ENCODE assay signal across 15 cellular contexts in genomic region chr3:159158213-159158612, GRCh38.
DNase-seq lines count a peak whose midpoint lies in the region; ATAC-seq, FAIRE-seq and TF ChIP-seq lines count a peak whose summit lies in the region.
"Had no signal": no experiment of that assay in that cellular context is flagged by ENCODE, and none has a peak within 500 bp of the region (broad histone marks: within the 10 kb centered on the region; RNA-seq: fewer than 3 reads in every experiment).

No MANE protein-coding gene starts in this region.

- 20 to 30% methylated on average over 2 of the region's 2 CpGs for WGBS in body of pancreas, 2 donors

- no peak for TF ChIP-seq POLR2A in body of pancreas (IDR thresholded peaks at IDR 0.05)

- H3K79me2 ChIP-seq in keratinocyte (ENCODE audit: control insufficient read depth, insufficient read depth, low read length), result no peaks in the 10 kb centered on the region

- H3K27ac ChIP-seq in keratinocyte (ENCODE audit: control insufficient read depth, insufficient read depth, low read length) (no peak overlapping the region), body of pancreas (no peak overlapping the region)

- DNase-seq in GM12864 (ENCODE audit: low read depth) (no peak), SW480 (ENCODE audit: low spot score) (peak; percentile 39), keratinocyte (ENCODE audit: low read depth, low spot score) (peak; percentile 58), AML-193 (lab: John Stamatoyannopoulos, UW) (no peak), body of pancreas (no peak)
- DNase-seq: activated T-cell treated with anti-CD3 and anti-CD28 coated beads, Interleukin-2, amount 50 U/mL, for 1 hour; naive B cell; NCI-H1930; retina; T-cell had no signal

- H3K36me3 ChIP-seq in keratinocyte (ENCODE audit: control insufficient read depth in 2 of 2, extremely low read depth in 1 of 2, insufficient read depth in 2 of 2, low read length in 2 of 2) (no peaks in the 10 kb centered on the region), body of pancreas (replicated peaks in 1 of 2; ENCODE audit: insufficient read depth in 1 of 2, low read depth in 2 of 2) (no peaks in the 10 kb centered on the region)

- intact Hi-C loops in body of pancreas (cut with DNase I), result no loop called here

- peak; percentile 42 for ATAC-seq in HG03354 (IDR thresholded peaks at IDR 0.05; ENCODE audit: poor library complexity, severe bottlenecking, unreplicated experiment)
- ATAC-seq in HG02973 (IDR thresholded peaks at IDR 0.05; ENCODE audit: unreplicated experiment), result no peak
- ATAC-seq in body of pancreas, result no peak
- ATAC-seq in GM19351 (IDR thresholded peaks at IDR 0.05; ENCODE audit: unreplicated experiment), result no peak
- ATAC-seq: activated CD4-positive, CD25-positive, alpha-beta regulatory T cell treated with anti-CD3 and anti-CD28 coated beads, Interleukin-2, amount 50 U/mL, for 24 hours; T-cell had no signal

- H3K4me2 ChIP-seq in keratinocyte (ENCODE audit: control insufficient read depth, extremely low read depth, insufficient read depth, low read depth, low read length), result no peak overlapping the region

- no peak for FAIRE-seq in keratinocyte (lab: Jason Lieb, UNC)
- FAIRE-seq: frontal cortex had no signal

- H2AFZ ChIP-seq in keratinocyte (ENCODE audit: control insufficient read depth, low read length), result no peak overlapping the region

- H3K4me3 ChIP-seq in GM12864 (ENCODE audit: low read depth, low read length), result no peak overlapping the region
- H3K4me3 ChIP-seq in keratinocyte (ENCODE audit: control insufficient read depth in 2 of 3, extremely low read depth in 1 of 3, insufficient read depth in 2 of 3, low read depth in 1 of 3, low read length in 3 of 3), result no peak overlapping the region
- H3K4me3 ChIP-seq in body of pancreas, result no peak overlapping the region

- H3K4me1 ChIP-seq in keratinocyte (ENCODE audit: control insufficient read depth, extremely low read depth, insufficient read depth, low read length), result no peaks in the 10 kb centered on the region
- H3K4me1 ChIP-seq in body of pancreas, result no peaks in the 10 kb centered on the region

- peak; percentile 16 for TF ChIP-seq CTCF in GM12864 (IDR thresholded peaks at IDR 0.05; ENCODE audit: low read depth, low read length, missing control alignments)
- TF ChIP-seq CTCF in keratinocyte (optimal IDR thresholded peaks at IDR 0.05 in 1 of 3, IDR thresholded peaks at IDR 0.05 in 1 of 3, conservative IDR thresholded peaks at IDR 0.05 in 1 of 3; ENCODE audit: extremely low read depth in 1 of 3, insufficient read depth in 2 of 3, low read length in 3 of 3), result peak in 2 of 3 experiments; percentile 37 to 48
- no peak for TF ChIP-seq CTCF in body of pancreas (IDR thresholded peaks at IDR 0.05)

- H3K27me3 ChIP-seq in keratinocyte (ENCODE audit: control insufficient read depth, extremely low read depth, insufficient read depth, low read length) (no peaks in the 10 kb centered on the region), body of pancreas (no peaks in the 10 kb centered on the region)

- no peaks in the 10 kb centered on the region for H4K20me1 ChIP-seq in keratinocyte (ENCODE audit: control insufficient read depth, extremely low read depth, insufficient read depth, low read length)

- H3K9me1 ChIP-seq in keratinocyte (ENCODE audit: control insufficient read depth, extremely low read depth, insufficient read depth, low read length), result no peaks in the 10 kb centered on the region

- H3K9me3 ChIP-seq in keratinocyte (ENCODE audit: control insufficient read depth, low read depth, low read length) (no peaks in the 10 kb centered on the region), body of pancreas (no peaks in the 10 kb centered on the region)

- dilution Hi-C loops in keratinocyte (cut with MboI; ENCODE audit: extremely low pct_ligation_motif_present, low sequenced_read_pairs), result no loop called here

- H3K9ac ChIP-seq in keratinocyte (ENCODE audit: control insufficient read depth, extremely low read depth, insufficient read depth, low read length), result no peak overlapping the region

Comparison
In these comparisons a context has a peak if more than half of its experiments do, and no peak if none do; other contexts are left out.
1. DNase-seq: peak in SW480 (single experiment) and keratinocyte (single experiment); none in GM12864 (single experiment), AML-193 (0 of 2) and body of pancreas (0 of 4).
2. CTCF ChIP-seq: peak in GM12864 (single experiment) and keratinocyte (2 of 3); none in body of pancreas (0 of 7).